ENCODE assay signal across 26 cellular contexts in genomic region chr17:16953841-16954240, GRCh38. TPM values are rescaled to one million over a fixed set of nuclear protein-coding genes. Genes with fewer than 3 reads are reported as not detected.
"Had no signal": no experiment of that assay in that cellular context is flagged by ENCODE, and none has a peak within 500 bp of the region (broad histone marks: within the 10 kb centered on the region; RNA-seq: fewer than 3 reads in every experiment).

No MANE protein-coding gene starts in this region.

- ATAC-seq: effector memory CD8-positive, alpha-beta T cell; left colon; left ventricle myocardium superior; naive thymus-derived CD4-positive, alpha-beta T cell; psoas muscle; stimulated activated naive CD8-positive, alpha-beta T cell treated with anti-CD3 and anti-CD28 coated beads, Interleukin-15, amount 100 ng/mL, for 72 hours had no signal

- H3K27me3 Mint-ChIP-seq: stimulated activated naive B cell treated with anti-CD40 and anti-IgM and Interleukin-4, amounts not matched to agents 10 μg/mL and 1 μg/mL and 100 μg/mL, for 72 hours had no signal

- H3K4me3 Mint-ChIP-seq: dendritic cell treated with granulocyte-macrophage colony-stimulating factor and Interleukin-4, amounts not matched to agents 40 ng/mL and 50 ng/mL, for 4 days; effector memory CD8-positive, alpha-beta T cell; naive thymus-derived CD4-positive, alpha-beta T cell; nephron progenitor cell; stimulated activated naive B cell treated with anti-CD40 and anti-IgM and Interleukin-4, amounts not matched to agents 10 μg/mL and 1 μg/mL and 100 μg/mL, for 72 hours; stimulated activated naive CD8-positive, alpha-beta T cell treated with anti-CD3 and anti-CD28 coated beads, Interleukin-15, amount 100 ng/mL, for 72 hours had no signal

- H3K9me3 ChIP-seq: right lobe of liver had no signal

- H3K4me1 Mint-ChIP-seq: stimulated activated naive CD8-positive, alpha-beta T cell treated with anti-CD3 and anti-CD28 coated beads, Interleukin-15, amount 100 ng/mL, for 72 hours had no signal

- H3K27ac ChIP-seq: esophagus squamous epithelium, psoas muscle, right lobe of liver, thoracic aorta, transverse colon had no signal

- H3K4me3 ChIP-seq: esophagus squamous epithelium, lung, psoas muscle, right lobe of liver, spleen, thoracic aorta, transverse colon had no signal

- H3K4me1 ChIP-seq: esophagus squamous epithelium, psoas muscle, right lobe of liver, transverse colon had no signal

- DNase-seq: effector memory CD8-positive, alpha-beta T cell; esophagus squamous epithelium; foreskin fibroblast; hippocampal formation; left colon; left ventricle myocardium superior; mesendoderm; naive thymus-derived CD4-positive, alpha-beta T cell; nephron progenitor cell; psoas muscle; retina; right lobe of liver; stimulated activated CD4-positive, alpha-beta T cell treated with anti-CD3 and anti-CD28 coated beads, Interleukin-15, amount 100 ng/mL, for 24 hours; stimulated activated CD4-positive, alpha-beta T cell treated with anti-CD3 and anti-CD28 coated beads, Interleukin-1b, Interleukin-23, amount 100 ng/mL, for 48 hours; stimulated activated CD4-positive, alpha-beta T cell treated with anti-CD3 and anti-CD28 coated beads, Interleukin-4, amount 100 ng/mL, for 24 hours; stimulated activated naive B cell treated with anti-CD40 and anti-IgM and Interleukin-4, amounts not matched to agents 10 μg/mL and 1 μg/mL and 100 μg/mL, for 72 hours; stimulated activated naive CD8-positive, alpha-beta T cell treated with anti-CD3 and anti-CD28 coated beads, Interleukin-15, amount 100 ng/mL, for 72 hours; transverse colon had no signal

- H3K27ac Mint-ChIP-seq: dendritic cell treated with granulocyte-macrophage colony-stimulating factor and Interleukin-4, amounts not matched to agents 40 ng/mL and 50 ng/mL, for 4 days; effector memory CD8-positive, alpha-beta T cell; naive thymus-derived CD4-positive, alpha-beta T cell; nephron progenitor cell; stimulated activated naive CD8-positive, alpha-beta T cell treated with anti-CD3 and anti-CD28 coated beads, Interleukin-15, amount 100 ng/mL, for 72 hours had no signal

- H3K36me3 ChIP-seq: esophagus squamous epithelium, right lobe of liver, thoracic aorta, transverse colon had no signal

RNA-seq across cellular contexts. Expression of gene TNFRSF13B, which starts 18.1 kb away (rescaled TPM):
- total RNA-seq: epithelial cell of proximal tubule, esophagus squamous epithelium, kidney epithelial cell, left ventricle myocardium superior, psoas muscle, skeletal muscle tissue, subcutaneous adipose tissue, thoracic aorta had no signal
